29 cellular contexts compared by ENCODE assay signal in genomic region chr3:124542483-124542882, GRCh38.
"Had no signal": no experiment of that assay in that cellular context is flagged by ENCODE, and none has a peak within 500 bp of the region (broad histone marks: within the 10 kb centered on the region; RNA-seq: fewer than 3 reads in every experiment).

No MANE protein-coding gene starts in this region.

- H3K4me2 ChIP-seq: hepatocyte, smooth muscle cell had no signal

- FAIRE-seq: islet of Langerhans, kidney had no signal

- H3K36me3 Mint-ChIP-seq: immature natural killer cell; naive thymus-derived CD4-positive, alpha-beta T cell; natural killer cell treated with Interleukin-12 subunit alpha and Interleukin-12 subunit beta and Interleukin-15 and Interleukin-18, amount 100 ng/mL, for 72 hours; stimulated activated memory B cell treated with anti-CD40 and anti-IgM and Interleukin-4, amounts not matched to agents 10 μg/mL and 1 μg/mL and 100 μg/mL, for 72 hours had no signal

- H2AFZ ChIP-seq: hepatocyte had no signal

- H3K4me3 Mint-ChIP-seq: immature natural killer cell; naive thymus-derived CD4-positive, alpha-beta T cell; natural killer cell treated with Interleukin-12 subunit alpha and Interleukin-12 subunit beta and Interleukin-15 and Interleukin-18, amount 100 ng/mL, for 72 hours; stimulated activated memory B cell treated with anti-CD40 and anti-IgM and Interleukin-4, amounts not matched to agents 10 μg/mL and 1 μg/mL and 100 μg/mL, for 72 hours; stimulated activated naive CD8-positive, alpha-beta T cell treated with anti-CD3 and anti-CD28 coated beads, Interleukin-15, amount 100 ng/mL, for 72 hours had no signal

- H3K36me3 ChIP-seq: heart right ventricle, left lung, ovary, right atrium auricular region, right lobe of liver, thyroid gland, transverse colon, upper lobe of left lung had no signal

- H3K27ac ChIP-seq: heart right ventricle, hepatocyte, left lung, ovary, right atrium auricular region, right lobe of liver, testis, thyroid gland, transverse colon, upper lobe of left lung had no signal

- H3K9me3 Mint-ChIP-seq: immature natural killer cell; natural killer cell treated with Interleukin-12 subunit alpha and Interleukin-12 subunit beta and Interleukin-15 and Interleukin-18, amount 100 ng/mL, for 72 hours; stimulated activated memory B cell treated with anti-CD40 and anti-IgM and Interleukin-4, amounts not matched to agents 10 μg/mL and 1 μg/mL and 100 μg/mL, for 72 hours; stimulated activated naive CD8-positive, alpha-beta T cell treated with anti-CD3 and anti-CD28 coated beads, Interleukin-15, amount 100 ng/mL, for 72 hours had no signal

- H3K4me1 Mint-ChIP-seq: immature natural killer cell; naive thymus-derived CD4-positive, alpha-beta T cell; stimulated activated memory B cell treated with anti-CD40 and anti-IgM and Interleukin-4, amounts not matched to agents 10 μg/mL and 1 μg/mL and 100 μg/mL, for 72 hours; stimulated activated naive CD8-positive, alpha-beta T cell treated with anti-CD3 and anti-CD28 coated beads, Interleukin-15, amount 100 ng/mL, for 72 hours had no signal

- DNase-seq: heart right ventricle; immature natural killer cell; kidney; left colon; left lung; midbrain; mucosa of descending colon; naive thymus-derived CD4-positive, alpha-beta T cell; ovary; right lobe of liver; stimulated activated CD4-positive, alpha-beta T cell treated with anti-CD3 and anti-CD28 coated beads, Interleukin-1b, Interleukin-23, amount 100 ng/mL, for 48 hours; stimulated activated CD4-positive, alpha-beta T cell treated with anti-CD3 and anti-CD28 coated beads, Interleukin-2, amount 100 ng/mL, for 48 hours; stimulated activated CD4-positive, alpha-beta T cell treated with anti-CD3 and anti-CD28 coated beads, Interleukin-4, amount 100 ng/mL, for 4 hours; stimulated activated CD8-positive, alpha-beta memory T cell treated with anti-CD3 and anti-CD28 coated beads, Interleukin-4, amount 100 ng/mL, for 48 hours; stimulated activated naive CD4-positive, alpha-beta T cell treated with Interleukin-2 at 50 U/mL for 16 hours; stimulated activated naive CD8-positive, alpha-beta T cell treated with anti-CD3 and anti-CD28 coated beads, Interleukin-15, amount 100 ng/mL, for 72 hours; substantia nigra; testis; thyroid gland; transverse colon had no signal

- H3K9me3 ChIP-seq: heart right ventricle, left lung, mucosa of descending colon, ovary, right atrium auricular region, right lobe of liver, testis, thyroid gland, transverse colon, upper lobe of left lung had no signal

- H3K4me1 ChIP-seq: left lung, right atrium auricular region, right lobe of liver, thyroid gland, transverse colon, upper lobe of left lung had no signal

- H3K27me3 Mint-ChIP-seq: progenitor cell of endocrine pancreas; stimulated activated memory B cell treated with anti-CD40 and anti-IgM and Interleukin-4, amounts not matched to agents 10 μg/mL and 1 μg/mL and 100 μg/mL, for 72 hours had no signal

- H3K79me2 ChIP-seq: hepatocyte had no signal

- H3K4me3 ChIP-seq: heart right ventricle, hepatocyte, left lung, lung, mucosa of descending colon, ovary, right atrium auricular region, right lobe of liver, smooth muscle cell, testis, thyroid gland, transverse colon, upper lobe of left lung had no signal

- H3K27ac Mint-ChIP-seq: immature natural killer cell; naive thymus-derived CD4-positive, alpha-beta T cell; natural killer cell treated with Interleukin-12 subunit alpha and Interleukin-12 subunit beta and Interleukin-15 and Interleukin-18, amount 100 ng/mL, for 72 hours; progenitor cell of endocrine pancreas; stimulated activated memory B cell treated with anti-CD40 and anti-IgM and Interleukin-4, amounts not matched to agents 10 μg/mL and 1 μg/mL and 100 μg/mL, for 72 hours; stimulated activated naive CD8-positive, alpha-beta T cell treated with anti-CD3 and anti-CD28 coated beads, Interleukin-15, amount 100 ng/mL, for 72 hours had no signal

- H3K27me3 ChIP-seq: heart right ventricle, hepatocyte, left lung, ovary, right atrium auricular region, right lobe of liver, testis, thyroid gland, transverse colon, upper lobe of left lung had no signal

- ATAC-seq: heart right ventricle; left colon; left lung; mucosa of descending colon; naive thymus-derived CD4-positive, alpha-beta T cell; natural killer cell treated with Interleukin-12 subunit alpha and Interleukin-12 subunit beta and Interleukin-15 and Interleukin-18, amount 100 ng/mL, for 72 hours; right lobe of liver; stimulated activated memory B cell treated with anti-CD40 and anti-IgM and Interleukin-4, amounts not matched to agents 10 μg/mL and 1 μg/mL and 100 μg/mL, for 72 hours; stimulated activated naive CD8-positive, alpha-beta T cell treated with anti-CD3 and anti-CD28 coated beads, Interleukin-15, amount 100 ng/mL, for 72 hours had no signal
